ENCODE assay signal across 8 cellular contexts in the genomic region with DNA sequence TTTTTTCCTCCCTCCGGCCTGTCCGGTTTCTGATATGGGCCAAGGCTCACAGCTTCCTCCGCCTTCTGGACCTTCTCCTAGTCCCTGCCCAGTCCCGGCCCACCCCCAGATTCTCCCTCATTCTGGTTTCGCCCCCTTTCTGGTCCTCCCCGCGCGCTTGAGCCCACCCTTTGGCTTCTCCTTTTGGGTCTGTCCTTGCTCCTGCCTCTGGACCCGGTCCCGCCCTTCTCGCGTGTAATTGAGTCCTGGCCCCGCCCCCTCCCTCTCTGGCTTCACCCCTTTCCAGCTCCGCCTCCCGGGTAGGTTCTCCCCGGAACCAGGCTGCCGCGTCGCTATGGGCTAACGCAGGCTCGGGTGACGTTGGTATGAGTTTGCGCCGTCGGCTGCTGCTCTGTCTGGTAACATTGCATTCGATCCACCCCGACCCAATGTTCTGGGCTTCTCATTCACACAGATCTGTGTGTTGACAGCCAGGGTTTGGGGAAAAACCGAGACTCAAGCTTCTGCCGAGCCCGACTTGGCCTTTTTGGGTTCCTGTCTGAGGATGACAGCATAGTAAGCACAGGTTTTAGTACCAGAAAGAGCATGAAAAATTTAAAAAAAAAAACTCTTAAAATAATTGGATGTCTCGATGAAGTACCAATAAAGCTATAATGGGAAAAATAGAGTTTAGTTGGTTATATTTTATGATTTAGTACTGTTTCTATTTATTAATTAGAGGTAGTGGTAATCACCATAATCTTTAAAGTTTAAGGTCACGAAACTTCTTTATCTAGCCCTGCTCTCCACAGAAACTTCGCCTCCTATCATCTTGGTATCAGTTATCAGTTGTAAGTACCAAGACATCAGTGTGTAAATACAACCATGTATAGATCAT. TPM values are rescaled to one million over a fixed set of nuclear protein-coding genes. Genes with fewer than 3 reads are reported as not detected.
DNase-seq lines count a peak whose midpoint lies in the region; ATAC-seq and TF ChIP-seq lines count a peak whose summit lies in the region.

No MANE protein-coding gene starts in this region.

- H3K27ac Mint-ChIP-seq in Calu3 (ENCODE audit: unreplicated experiment), result peak overlapping the region; percentile 78
- peak overlapping the region; percentile 100 for H3K27ac Mint-ChIP-seq in activated T-cell treated with anti-CD3 and anti-CD28 coated beads, Interleukin-2, amount 50 U/mL, for 24 hours

- WGBS in esophagus, 2 donors, result 1 to 3% methylated on average over 33 of the region's 33 CpGs

- peaks cover 3% of the 10 kb centered on the region for H3K9me3 Mint-ChIP-seq in Calu3 (ENCODE audit: low read depth, unreplicated experiment)
- peaks cover 5% of the 10 kb centered on the region for H3K9me3 Mint-ChIP-seq in activated T-cell treated with anti-CD3 and anti-CD28 coated beads, Interleukin-2, amount 50 U/mL, for 24 hours

- H3K9me3 ChIP-seq in esophagus (ENCODE audit: control insufficient read depth in 2 of 2, insufficient read depth in 1 of 2, low read depth in 1 of 2, low read length in 1 of 2), result no peaks in the 10 kb centered on the region
- H3K9me3 ChIP-seq in muscle layer of duodenum (ENCODE audit: control insufficient read depth in 1 of 2, low read length in 2 of 2), result no peaks in the 10 kb centered on the region

- peaks cover 59% of the 10 kb centered on the region for H3K4me1 Mint-ChIP-seq in Calu3 (ENCODE audit: low read depth, unreplicated experiment)
- peaks cover 68% of the 10 kb centered on the region for H3K4me1 Mint-ChIP-seq in activated T-cell treated with anti-CD3 and anti-CD28 coated beads, Interleukin-2, amount 50 U/mL, for 24 hours (ENCODE audit: low read depth)

- ATAC-seq in GM21576 (IDR thresholded peaks at IDR 0.05; ENCODE audit: unreplicated experiment), result peak; percentile 31

- H3K27me3 ChIP-seq in esophagus (ENCODE audit: control insufficient read depth in 1 of 2, insufficient read depth in 2 of 2, low read length in 2 of 2), result no peaks in the 10 kb centered on the region
- H3K27me3 ChIP-seq in muscle layer of duodenum (ENCODE audit: low read depth, low read length), result no peaks in the 10 kb centered on the region

- no peak for TF ChIP-seq CTCF in Calu3 (IDR thresholded peaks at IDR 0.05; ENCODE audit: unreplicated experiment)

- H3K27me3 Mint-ChIP-seq in Calu3 (ENCODE audit: unreplicated experiment), result peaks cover 8% of the 10 kb centered on the region
- H3K27me3 Mint-ChIP-seq in activated T-cell treated with anti-CD3 and anti-CD28 coated beads, Interleukin-2, amount 50 U/mL, for 24 hours, result peaks cover 3% of the 10 kb centered on the region

- H3K36me3 ChIP-seq in esophagus (ENCODE audit: control insufficient read depth in 2 of 2, insufficient read depth in 2 of 2, low read length in 1 of 2), result no peaks in the 10 kb centered on the region
- H3K36me3 ChIP-seq in muscle layer of duodenum (ENCODE audit: control insufficient read depth in 1 of 2, insufficient read depth in 2 of 2, low read length in 2 of 2), result peaks cover 0 to 5% of the 10 kb centered on the region in 2 donors

- H3K27ac ChIP-seq in esophagus (ENCODE audit: low read depth in 2 of 2, low read length in 1 of 2) (peak overlapping the region; percentile 92 to 99), muscle layer of duodenum (ENCODE audit: low read length) (peak overlapping the region; percentile 93)

- intact Hi-C loops in Calu3 (cut with micrococcal nuclease; ENCODE audit: unreplicated experiment), result no loop called here

- peak; percentile 98 for DNase-seq in Calu3
- DNase-seq in Jurkat, Clone E6-1 (ENCODE audit: low read depth, low spot score), result peak; percentile 81
- peak; percentile 81 for DNase-seq in OCI-M2 (lab: John Stamatoyannopoulos, UW; ENCODE audit: unreplicated experiment)
- peak; percentile 97 for DNase-seq in activated T-cell treated with anti-CD3 and anti-CD28 coated beads, Interleukin-2, amount 50 U/mL, for 24 hours
- peak; percentile 97 to 99 for DNase-seq in stimulated activated CD8-positive, alpha-beta memory T cell treated with anti-CD3 and anti-CD28 coated beads, Interleukin-7, amount 100 ng/mL, for 4 hours (ENCODE audit: low read depth in 2 of 2)

- peak overlapping the region; percentile 72 for H3K4me3 ChIP-seq in Jurkat, Clone E6-1 (ENCODE audit: low read length)
- H3K4me3 ChIP-seq in esophagus (ENCODE audit: low read depth in 1 of 2, low read length in 2 of 2) (peak overlapping the region; percentile 47 to 49), muscle layer of duodenum (ENCODE audit: low read depth in 1 of 2, low read length in 2 of 2) (peak overlapping the region; percentile 52 to 58)

- H3K4me1 ChIP-seq in esophagus (ENCODE audit: control insufficient read depth in 2 of 2, insufficient read depth in 2 of 2, low read length in 1 of 2), result peaks cover 2% of the 10 kb centered on the region in 2 donors
- peaks cover 14 to 25% of the 10 kb centered on the region in 2 donors for H3K4me1 ChIP-seq in muscle layer of duodenum (ENCODE audit: control insufficient read depth in 1 of 2, insufficient read depth in 2 of 2, low read length in 2 of 2)

- CTCF ChIA-PET in Calu3 (lab: Charles Lee), result interaction anchor here (0.5 to 1.5 kb wide), 7 partner anchors 13 to 1358 kb away, joined by 3 to 5 read pairs (median 3); partner anchors contain the start of gene POLR3E

- peaks cover 56% of the 10 kb centered on the region for H3K36me3 Mint-ChIP-seq in Calu3 (ENCODE audit: insufficient read depth, unreplicated experiment)
- no peaks in the 10 kb centered on the region for H3K36me3 Mint-ChIP-seq in activated T-cell treated with anti-CD3 and anti-CD28 coated beads, Interleukin-2, amount 50 U/mL, for 24 hours (ENCODE audit: low read depth)

- H3K4me3 Mint-ChIP-seq in Calu3 (ENCODE audit: low read depth, unreplicated experiment), result peak overlapping the region; percentile 77
- H3K4me3 Mint-ChIP-seq in activated T-cell treated with anti-CD3 and anti-CD28 coated beads, Interleukin-2, amount 50 U/mL, for 24 hours, result peak overlapping the region; percentile 83

- BruUV-seq in Calu3 (replicated peaks; lab: Mats Ljungman, UMichigan), result TSS peak; percentile 89

RNA-seq across cellular contexts. Expression of gene EEF2K, which starts 14.8 kb away (rescaled TPM):
- 25.8 and 31.8 TPM in 2 replicates for total RNA-seq in Calu3 (2022)
- polyA plus RNA-seq in Jurkat, Clone E6-1 (2012; ENCODE audit: insufficient read depth, insufficient read length), result 7.1 TPM
- polyA plus RNA-seq in esophagus, result 1 to 10 TPM; 4.6 to 6.9 TPM

RNA-seq across cellular contexts. Expression of gene SDR42E2, which starts 29.0 kb away (rescaled TPM):
- not detected in 2 replicates for total RNA-seq in Calu3 (2022)
- polyA plus RNA-seq in Jurkat, Clone E6-1 (2012; ENCODE audit: insufficient read depth, insufficient read length), result not detected
- under 1 TPM in 1 of 2 donors, not detected in 1; 0.04 TPM for polyA plus RNA-seq in esophagus

Comparison
In these comparisons a context has a peak if more than half of its experiments do, and no peak if none do; other contexts are left out.
1. Peak in every context shown above with its lines: DNase-seq, ATAC-seq, H3K4me3 ChIP-seq and H3K27ac ChIP-seq.